ENCODE assay signal across 1 cellular context in genomic region chr11:120169981-120170698, GRCh38.
TF ChIP-seq lines count a peak whose summit lies in the region.

No MANE protein-coding gene starts in this region.

TF ChIP-seq in GM23338, 12 proteins besides CTCF, POLR2A, EP300 and RAD21 (continued from another document):
- TF ChIP-seq REST (IDR thresholded peaks at IDR 0.05; ENCODE audit: unreplicated experiment) (no peak), JUNB (IDR thresholded peaks at IDR 0.05; ENCODE audit: unreplicated experiment) (no peak), EZH2 (IDR thresholded peaks at IDR 0.05; ENCODE audit: low read depth, unreplicated experiment) (no peak), ETS1 (IDR thresholded peaks at IDR 0.05) (no peak), STAT1 (IDR thresholded peaks at IDR 0.05; ENCODE audit: unreplicated experiment) (no peak), ZNF462 (CRISPR knock-in tag; IDR thresholded peaks at IDR 0.05) (no peak)
